In the genomic region with DNA sequence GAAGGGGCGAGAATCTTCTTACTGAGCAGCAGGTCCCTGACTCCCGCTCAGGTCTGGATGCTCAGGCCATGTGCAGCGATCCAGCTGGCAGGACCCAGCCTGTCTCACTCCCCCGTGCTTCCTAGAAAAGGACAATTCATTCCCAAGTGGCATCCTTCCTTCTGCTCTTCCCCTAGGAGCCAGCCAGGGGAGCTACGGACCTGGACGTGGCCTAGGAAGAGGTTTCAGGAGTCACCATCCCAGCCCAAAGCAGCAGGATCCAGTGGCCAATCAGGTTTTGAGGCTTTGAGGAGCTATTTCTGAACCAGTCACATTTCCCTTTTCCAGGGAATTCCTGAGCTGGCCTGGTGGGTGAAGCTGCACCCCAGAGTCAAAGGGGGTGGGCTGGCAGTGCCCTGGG, we compare ENCODE assay signal across 25 cellular contexts. TPM values are rescaled to one million over a fixed set of nuclear protein-coding genes. Genes with fewer than 3 reads are reported as not detected.
"Had no signal": no experiment of that assay in that cellular context is flagged by ENCODE, and none has a peak within 500 bp of the region (broad histone marks: within the 10 kb centered on the region; RNA-seq: fewer than 3 reads in every experiment).

No MANE protein-coding gene starts in this region.

- H3K9me3 ChIP-seq: neutrophil, spleen had no signal

- FAIRE-seq: endometrium had no signal

- H3K36me3 ChIP-seq: brain microvascular endothelial cell, neutrophil, spleen had no signal

- ATAC-seq: activated T-cell treated with anti-CD3 and anti-CD28 coated beads, Interleukin-2, amount 50 U/mL, for 72 hours; left ventricle myocardium superior; naive thymus-derived CD8-positive, alpha-beta T cell had no signal

- H3K27me3 ChIP-seq: brain microvascular endothelial cell, neutrophil, spleen had no signal

- H3K4me3 ChIP-seq: coronary artery, spleen had no signal

- DNase-seq: activated CD4-positive, CD25-positive, alpha-beta regulatory T cell treated with anti-CD3 and anti-CD28 coated beads, Interleukin-2, amount 50 U/mL, for 72 hours; activated CD8-positive, alpha-beta memory T cell treated with anti-CD3 and anti-CD28 coated beads for 24 hours; activated CD8-positive, alpha-beta memory T cell treated with anti-CD3 and anti-CD28 coated beads, Interleukin-2, amount 50 U/mL, for 48 hours; activated effector memory CD4-positive, alpha-beta T cell treated with anti-CD3 and anti-CD28 coated beads, Interleukin-2, amount 50 U/mL, for 16 hours; activated naive CD4-positive, alpha-beta T cell treated with anti-CD3 and anti-CD28 coated beads, Interleukin-2, amount 50 U/mL, for 16 hours; activated T-cell treated with anti-CD3 and anti-CD28 coated beads, Interleukin-2, amount 50 U/mL, for 72 hours; aorta; brain microvascular endothelial cell; erythroblast; foreskin melanocyte; hypothalamus; left ventricle myocardium superior; naive thymus-derived CD8-positive, alpha-beta T cell; posterior cingulate gyrus; trophoblast cell had no signal

- H3K27ac Mint-ChIP-seq: activated T-cell treated with anti-CD3 and anti-CD28 coated beads, Interleukin-2, amount 50 U/mL, for 72 hours; stimulated activated naive CD8-positive, alpha-beta T cell treated with anti-CD3 and anti-CD28 coated beads, Interleukin-15, Interleukin-2, amounts not matched to agents 100 ng/mL and 50 ng/mL, for 24 hours had no signal

- H3K36me3 Mint-ChIP-seq: naive thymus-derived CD8-positive, alpha-beta T cell had no signal

- H3K9me3 Mint-ChIP-seq: activated T-cell treated with anti-CD3 and anti-CD28 coated beads, Interleukin-2, amount 50 U/mL, for 72 hours; naive thymus-derived CD8-positive, alpha-beta T cell; stimulated activated naive CD8-positive, alpha-beta T cell treated with anti-CD3 and anti-CD28 coated beads, Interleukin-15, Interleukin-2, amounts not matched to agents 100 ng/mL and 50 ng/mL, for 24 hours had no signal

- H3K4me3 Mint-ChIP-seq: activated T-cell treated with anti-CD3 and anti-CD28 coated beads, Interleukin-2, amount 50 U/mL, for 72 hours; naive thymus-derived CD8-positive, alpha-beta T cell; stimulated activated naive CD8-positive, alpha-beta T cell treated with anti-CD3 and anti-CD28 coated beads, Interleukin-15, Interleukin-2, amounts not matched to agents 100 ng/mL and 50 ng/mL, for 24 hours had no signal

- H3K27ac ChIP-seq: brain microvascular endothelial cell, coronary artery, neutrophil had no signal

- H3K27me3 Mint-ChIP-seq: stimulated activated naive CD8-positive, alpha-beta T cell treated with anti-CD3 and anti-CD28 coated beads, Interleukin-15, Interleukin-2, amounts not matched to agents 100 ng/mL and 50 ng/mL, for 24 hours had no signal

RNA-seq across cellular contexts. Expression of a gene that starts 7.8 kb away (rescaled TPM):
- total RNA-seq: kidney epithelial cell, renal cortical epithelial cell, temporal lobe had no signal

RNA-seq across cellular contexts. Expression of a gene that starts 21.2 kb away (rescaled TPM):
- total RNA-seq: activated T-cell treated with anti-CD3 and anti-CD28 coated beads, Interleukin-2, amount 50 U/mL, for 72 hours; aorta; kidney epithelial cell; left ventricle myocardium superior; mesenteric fat pad; naive thymus-derived CD8-positive, alpha-beta T cell; renal cortical epithelial cell; T-helper 1 cell treated with Interleukin-12 subunit alpha and Interleukin-12 subunit beta and Interleukin-4 antibody, amounts not matched to agents 30 ng/mL and 1 ng/mL, for 36 hours; temporal lobe had no signal
- polyA plus RNA-seq: aorta; naive thymus-derived CD8-positive, alpha-beta T cell had no signal

RNA-seq across cellular contexts. Expression of a gene that starts 28.8 kb away (rescaled TPM):
- total RNA-seq: activated T-cell treated with anti-CD3 and anti-CD28 coated beads, Interleukin-2, amount 50 U/mL, for 72 hours; aorta; kidney epithelial cell; left ventricle myocardium superior; mesenteric fat pad; naive thymus-derived CD8-positive, alpha-beta T cell; renal cortical epithelial cell; spleen; T-helper 1 cell treated with Interleukin-12 subunit alpha and Interleukin-12 subunit beta and Interleukin-4 antibody, amounts not matched to agents 30 ng/mL and 1 ng/mL, for 36 hours; temporal lobe had no signal
- polyA plus RNA-seq: aorta; naive thymus-derived CD8-positive, alpha-beta T cell had no signal

RNA-seq across cellular contexts. Expression of a gene that starts 32.8 kb away (rescaled TPM):
- total RNA-seq: renal cortical epithelial cell had no signal
- polyA plus RNA-seq: naive thymus-derived CD8-positive, alpha-beta T cell had no signal

RNA-seq across cellular contexts. Expression of a gene that starts 43.5 kb away (rescaled TPM):
- total RNA-seq: activated T-cell treated with anti-CD3 and anti-CD28 coated beads, Interleukin-2, amount 50 U/mL, for 72 hours; aorta; kidney epithelial cell; left ventricle myocardium superior; mesenteric fat pad; naive thymus-derived CD8-positive, alpha-beta T cell; renal cortical epithelial cell; spleen; T-helper 1 cell treated with Interleukin-12 subunit alpha and Interleukin-12 subunit beta and Interleukin-4 antibody, amounts not matched to agents 30 ng/mL and 1 ng/mL, for 36 hours; temporal lobe had no signal
- polyA plus RNA-seq: aorta; naive thymus-derived CD8-positive, alpha-beta T cell; spleen had no signal
